12 cellular contexts compared by ENCODE assay signal in genomic region chr11:43810929-43811596, GRCh38.
DNase-seq lines count a peak whose midpoint lies in the region; ATAC-seq and TF ChIP-seq lines count a peak whose summit lies in the region.
"Had no signal": no experiment of that assay in that cellular context is flagged by ENCODE, and none has a peak within 500 bp of the region (broad histone marks: within the 10 kb centered on the region; RNA-seq: fewer than 3 reads in every experiment).

No MANE protein-coding gene starts in this region.

- H3K4me1 ChIP-seq in HAP-1 = peaks cover 10% of the 10 kb centered on the region
- H3K4me1 ChIP-seq in right lobe of liver = no peaks in the 10 kb centered on the region

- intact Hi-C loops in right lobe of liver (cut with DNase I) = no loop called here

- H3K9me3 ChIP-seq in HAP-1 (no peaks in the 10 kb centered on the region), right lobe of liver (no peaks in the 10 kb centered on the region)

- H3K36me3 ChIP-seq in HAP-1 (replicated peaks) (peaks cover 8% of the 10 kb centered on the region), right lobe of liver (peaks cover 0 to 9% (median under 1%) of the 10 kb centered on the region in 4 donors)

- no peak for TF ChIP-seq POLR2A in right lobe of liver (IDR thresholded peaks at IDR 0.05)

- DNase-seq in HAP-1 (ENCODE audit: low spot score in 2 of 2) (peak; percentile 28 to 79), cerebellar cortex (ENCODE audit: low spot score) (peak; percentile 58), medulla oblongata (ENCODE audit: extremely low spot score) (peak; percentile 35), right lobe of liver (no peak), NCI-H2196 (lab: John Stamatoyannopoulos, UW; ENCODE audit: unreplicated experiment) (no peak)
- no peak for DNase-seq in activated CD4-positive, CD25-positive, alpha-beta regulatory T cell (lab: John Stamatoyannopoulos, UW)
- DNase-seq: activated naive CD8-positive, alpha-beta T cell treated with anti-CD3 and anti-CD28 coated beads for 36 hours; naive B cell; stimulated activated CD4-positive, alpha-beta T cell treated with anti-CD3 and anti-CD28 coated beads, Interleukin-12 subunit alpha, Interleukin-12 subunit beta, amount 100 ng/mL, for 4 hours had no signal

- H3K27ac ChIP-seq in 22Rv1 (no peak overlapping the region), right lobe of liver (no peak overlapping the region)
- H3K27ac ChIP-seq: RWPE1 had no signal

- H3K27me3 ChIP-seq in HAP-1 (ENCODE audit: low read depth) = no peaks in the 10 kb centered on the region
- H3K27me3 ChIP-seq in right lobe of liver = no peaks in the 10 kb centered on the region

- H3K4me3 ChIP-seq in HAP-1 (no peak overlapping the region), right lobe of liver (no peak overlapping the region)

- peak; percentile 54 for TF ChIP-seq CTCF in 22Rv1 (IDR thresholded peaks at IDR 0.05)
- TF ChIP-seq CTCF in right lobe of liver (IDR thresholded peaks at IDR 0.05) = no peak

- ATAC-seq in HG03280 (IDR thresholded peaks at IDR 0.05; ENCODE audit: unreplicated experiment) (no peak), right lobe of liver (no peak)

- WGBS in right lobe of liver (ENCODE audit: insufficient coverage, low coverage, low lambda C conversion rate, missing lambda C conversion rate) = 89% methylated on average over 7 of the region's 7 CpGs

- in situ Hi-C loops in HAP-1 (cut with MboI; ENCODE audit: low sequenced_read_pairs) = no loop called here

Comparison
In these comparisons a context has a peak if more than half of its experiments do, and no peak if none do; other contexts are left out.
1. DNase-seq: peak in HAP-1 (2 of 2), cerebellar cortex (single experiment) and medulla oblongata (single experiment); none in activated CD4-positive, CD25-positive, alpha-beta regulatory T cell (0 of 4), right lobe of liver (0 of 3) and NCI-H2196 (single experiment).